Comparison of ENCODE assay signal across 1 cellular context in genomic region chr10:114025610-114026130, GRCh38.
TF ChIP-seq lines count a peak whose summit lies in the region.

No MANE protein-coding gene starts in this region.

TF ChIP-seq in SK-N-SH treated with all-trans-retinoic acid at 6 μM for 48 hours, 23 proteins besides CTCF, POLR2A, EP300 and RAD21 (continued from another document):
- TF ChIP-seq ZNF565 (CRISPR knock-in tag; conservative IDR thresholded peaks at IDR 0.05; ENCODE audit: low read depth) (no peak), ESRRG (CRISPR knock-in tag; IDR thresholded peaks at IDR 0.05) (no peak), ARNTL (CRISPR knock-in tag; IDR thresholded peaks at IDR 0.05; ENCODE audit: borderline replicate concordance, low read depth) (no peak), TOX (CRISPR knock-in tag; IDR thresholded peaks at IDR 0.05; ENCODE audit: borderline replicate concordance) (no peak)
TF ChIP-seq in SK-N-SH treated with all-trans-retinoic acid at 6 μM for 48 hours: peak in this region for 0.
